In the genomic region with DNA sequence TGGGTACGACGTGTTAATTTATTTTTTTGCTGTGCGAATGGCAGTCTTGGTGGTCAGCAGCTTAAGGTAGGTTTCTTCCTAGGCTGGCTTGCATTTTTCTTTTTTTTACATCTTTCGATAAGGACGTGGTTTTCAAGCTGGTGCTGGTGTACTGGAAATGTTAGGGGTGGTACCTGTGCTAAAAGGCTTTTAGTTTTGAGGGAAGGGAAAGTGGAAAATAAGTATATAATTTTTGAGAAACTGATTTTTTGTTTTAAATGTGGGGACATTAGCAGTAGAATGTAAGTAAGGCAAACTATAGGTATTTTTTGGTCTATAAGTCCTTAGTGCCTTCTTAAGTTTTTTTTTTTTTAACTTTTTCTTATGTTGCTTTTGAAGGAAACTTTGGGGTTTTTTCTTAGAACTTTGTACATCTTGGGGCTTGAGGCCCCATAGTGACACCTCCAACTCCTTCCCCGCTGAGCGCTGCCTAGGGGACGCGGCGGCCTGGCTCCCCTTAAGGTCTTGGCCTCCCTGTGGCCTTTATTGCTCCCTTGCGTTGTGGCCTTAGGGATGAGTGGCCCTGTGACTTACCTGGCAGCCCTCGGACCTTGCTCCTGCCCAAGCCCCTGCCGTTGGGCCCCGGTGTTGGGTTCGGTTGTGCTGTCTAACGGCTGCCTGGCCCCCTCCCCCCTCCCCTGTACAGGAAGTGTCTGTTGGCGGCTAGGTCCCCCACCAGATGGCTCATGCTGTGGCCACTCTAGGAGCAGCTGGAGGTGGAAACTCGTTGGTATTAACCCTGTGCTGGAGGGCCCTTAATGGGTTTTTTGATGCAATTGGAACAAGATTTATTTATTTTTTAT, we compare ENCODE assay signal across 1 cellular context.
TF ChIP-seq lines count a peak whose summit lies in the region.

No MANE protein-coding gene starts in this region.

TF ChIP-seq in K562, 482 proteins besides CTCF, POLR2A, EP300 and RAD21 (continued from another document and continues in another):
- TF ChIP-seq THRB (CRISPR knock-in tag; conservative IDR thresholded peaks at IDR 0.05) = 0 out of 2 replicates have a peak, but pooled peaks have one; percentile 32
- TF ChIP-seq PKNOX1 (IDR thresholded peaks at IDR 0.05) = peak; percentile 41; the same call in 1 of the 2 replicates
- TF ChIP-seq ZNF274 (IDR thresholded peaks at IDR 0.05; ENCODE audit: borderline replicate concordance, low read depth, low read length) = no peak
- peak; percentile 65 for TF ChIP-seq CTCFL (IDR thresholded peaks at IDR 0.05; ENCODE audit: borderline replicate concordance, insufficient read depth, low read depth, low read length, poor library complexity, severe bottlenecking)
- peak; percentile 94 for TF ChIP-seq GABPA (tag; conservative IDR thresholded peaks at IDR 0.05; ENCODE audit: low read depth)
- TF ChIP-seq GTF2F1 (IDR thresholded peaks at IDR 0.05; ENCODE audit: low read depth, low read length) = peak; percentile 48; the same call in 1 of the 2 replicates
- no peak for TF ChIP-seq EWSR1 (IDR thresholded peaks at IDR 0.05; ENCODE audit: borderline replicate concordance, low read depth, partially characterized antibody)
- TF ChIP-seq ZNF764 (CRISPR knock-in tag; IDR thresholded peaks at IDR 0.05; ENCODE audit: low read depth) = no peak
- TF ChIP-seq ZNF707 (CRISPR knock-in tag; conservative IDR thresholded peaks at IDR 0.05) = no peak
- TF ChIP-seq, protein P1, sequence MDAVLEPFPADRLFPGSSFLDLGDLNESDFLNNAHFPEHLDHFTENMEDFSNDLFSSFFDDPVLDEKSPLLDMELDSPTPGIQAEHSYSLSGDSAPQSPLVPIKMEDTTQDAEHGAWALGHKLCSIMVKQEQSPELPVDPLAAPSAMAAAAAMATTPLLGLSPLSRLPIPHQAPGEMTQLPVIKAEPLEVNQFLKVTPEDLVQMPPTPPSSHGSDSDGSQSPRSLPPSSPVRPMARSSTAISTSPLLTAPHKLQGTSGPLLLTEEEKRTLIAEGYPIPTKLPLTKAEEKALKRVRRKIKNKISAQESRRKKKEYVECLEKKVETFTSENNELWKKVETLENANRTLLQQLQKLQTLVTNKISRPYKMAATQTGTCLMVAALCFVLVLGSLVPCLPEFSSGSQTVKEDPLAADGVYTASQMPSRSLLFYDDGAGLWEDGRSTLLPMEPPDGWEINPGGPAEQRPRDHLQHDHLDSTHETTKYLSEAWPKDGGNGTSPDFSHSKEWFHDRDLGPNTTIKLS (IDR thresholded peaks at IDR 0.05; ENCODE audit: borderline replicate concordance, low read depth) = peak; percentile 89; the same call in 1 of the 2 replicates
- TF ChIP-seq ARNT (IDR thresholded peaks at IDR 0.05) = peak in 1 of 2 experiments; percentile 68; a peak in 2 of 4 replicates
- TF ChIP-seq GABPB1 (CRISPR knock-in tag; IDR thresholded peaks at IDR 0.05) = peak; percentile 95
- TF ChIP-seq, protein P2, sequence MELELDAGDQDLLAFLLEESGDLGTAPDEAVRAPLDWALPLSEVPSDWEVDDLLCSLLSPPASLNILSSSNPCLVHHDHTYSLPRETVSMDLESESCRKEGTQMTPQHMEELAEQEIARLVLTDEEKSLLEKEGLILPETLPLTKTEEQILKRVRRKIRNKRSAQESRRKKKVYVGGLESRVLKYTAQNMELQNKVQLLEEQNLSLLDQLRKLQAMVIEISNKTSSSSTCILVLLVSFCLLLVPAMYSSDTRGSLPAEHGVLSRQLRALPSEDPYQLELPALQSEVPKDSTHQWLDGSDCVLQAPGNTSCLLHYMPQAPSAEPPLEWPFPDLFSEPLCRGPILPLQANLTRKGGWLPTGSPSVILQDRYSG (tag; conservative IDR thresholded peaks at IDR 0.05; ENCODE audit: low read depth) = no peak
- 0 out of 2 replicates have a peak, but pooled peaks have one; percentile 56 for TF ChIP-seq ZKSCAN1 (IDR thresholded peaks at IDR 0.05; ENCODE audit: low read depth, low read length)
- TF ChIP-seq ZSCAN32 (CRISPR knock-in tag; IDR thresholded peaks at IDR 0.05) = no peak
- TF ChIP-seq, protein P3, sequence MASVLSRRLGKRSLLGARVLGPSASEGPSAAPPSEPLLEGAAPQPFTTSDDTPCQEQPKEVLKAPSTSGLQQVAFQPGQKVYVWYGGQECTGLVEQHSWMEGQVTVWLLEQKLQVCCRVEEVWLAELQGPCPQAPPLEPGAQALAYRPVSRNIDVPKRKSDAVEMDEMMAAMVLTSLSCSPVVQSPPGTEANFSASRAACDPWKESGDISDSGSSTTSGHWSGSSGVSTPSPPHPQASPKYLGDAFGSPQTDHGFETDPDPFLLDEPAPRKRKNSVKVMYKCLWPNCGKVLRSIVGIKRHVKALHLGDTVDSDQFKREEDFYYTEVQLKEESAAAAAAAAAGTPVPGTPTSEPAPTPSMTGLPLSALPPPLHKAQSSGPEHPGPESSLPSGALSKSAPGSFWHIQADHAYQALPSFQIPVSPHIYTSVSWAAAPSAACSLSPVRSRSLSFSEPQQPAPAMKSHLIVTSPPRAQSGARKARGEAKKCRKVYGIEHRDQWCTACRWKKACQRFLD (CRISPR knock-in tag; IDR thresholded peaks at IDR 0.05) = peak; percentile 73; the same call in 1 of the 2 replicates
- no peak for TF ChIP-seq COPS2 (conservative IDR thresholded peaks at IDR 0.05)
- no peak for TF ChIP-seq HINFP (tag; conservative IDR thresholded peaks at IDR 0.05; ENCODE audit: low read depth)
- no peak for TF ChIP-seq ZNF586 (CRISPR knock-in tag; conservative IDR thresholded peaks at IDR 0.05)
- no peak for TF ChIP-seq E2F5 (CRISPR knock-in tag; IDR thresholded peaks at IDR 0.05)
- TF ChIP-seq CBFA2T2 (conservative IDR thresholded peaks at IDR 0.05) = peak; percentile 23; the same call in 1 of the 2 replicates
- 0 out of 2 replicates have a peak, but pooled peaks have one; percentile 52 for TF ChIP-seq CHCHD3 (CRISPR knock-in tag; IDR thresholded peaks at IDR 0.05)
- TF ChIP-seq MYBL2 (IDR thresholded peaks at IDR 0.05; ENCODE audit: low read depth) = peak; percentile 90
- TF ChIP-seq MYBL2 (CRISPR knock-in tag; IDR thresholded peaks at IDR 0.05; ENCODE audit: borderline replicate concordance) = no peak
- no peak for TF ChIP-seq ZNF316 (IDR thresholded peaks at IDR 0.05)
- TF ChIP-seq, protein P4, sequence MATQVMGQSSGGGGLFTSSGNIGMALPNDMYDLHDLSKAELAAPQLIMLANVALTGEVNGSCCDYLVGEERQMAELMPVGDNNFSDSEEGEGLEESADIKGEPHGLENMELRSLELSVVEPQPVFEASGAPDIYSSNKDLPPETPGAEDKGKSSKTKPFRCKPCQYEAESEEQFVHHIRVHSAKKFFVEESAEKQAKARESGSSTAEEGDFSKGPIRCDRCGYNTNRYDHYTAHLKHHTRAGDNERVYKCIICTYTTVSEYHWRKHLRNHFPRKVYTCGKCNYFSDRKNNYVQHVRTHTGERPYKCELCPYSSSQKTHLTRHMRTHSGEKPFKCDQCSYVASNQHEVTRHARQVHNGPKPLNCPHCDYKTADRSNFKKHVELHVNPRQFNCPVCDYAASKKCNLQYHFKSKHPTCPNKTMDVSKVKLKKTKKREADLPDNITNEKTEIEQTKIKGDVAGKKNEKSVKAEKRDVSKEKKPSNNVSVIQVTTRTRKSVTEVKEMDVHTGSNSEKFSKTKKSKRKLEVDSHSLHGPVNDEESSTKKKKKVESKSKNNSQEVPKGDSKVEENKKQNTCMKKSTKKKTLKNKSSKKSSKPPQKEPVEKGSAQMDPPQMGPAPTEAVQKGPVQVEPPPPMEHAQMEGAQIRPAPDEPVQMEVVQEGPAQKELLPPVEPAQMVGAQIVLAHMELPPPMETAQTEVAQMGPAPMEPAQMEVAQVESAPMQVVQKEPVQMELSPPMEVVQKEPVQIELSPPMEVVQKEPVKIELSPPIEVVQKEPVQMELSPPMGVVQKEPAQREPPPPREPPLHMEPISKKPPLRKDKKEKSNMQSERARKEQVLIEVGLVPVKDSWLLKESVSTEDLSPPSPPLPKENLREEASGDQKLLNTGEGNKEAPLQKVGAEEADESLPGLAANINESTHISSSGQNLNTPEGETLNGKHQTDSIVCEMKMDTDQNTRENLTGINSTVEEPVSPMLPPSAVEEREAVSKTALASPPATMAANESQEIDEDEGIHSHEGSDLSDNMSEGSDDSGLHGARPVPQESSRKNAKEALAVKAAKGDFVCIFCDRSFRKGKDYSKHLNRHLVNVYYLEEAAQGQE (CRISPR knock-in tag; IDR thresholded peaks at IDR 0.05; ENCODE audit: low read depth) = peak; percentile 62; the same call in 1 of the 2 replicates
- peak; percentile 50; the same call in 1 of the 2 replicates for TF ChIP-seq SP1 (CRISPR knock-in tag; IDR thresholded peaks at IDR 0.05)
- no peak for TF ChIP-seq BCL6 (CRISPR knock-in tag; IDR thresholded peaks at IDR 0.05)
- no peak for TF ChIP-seq ZNF354B (CRISPR knock-in tag; IDR thresholded peaks at IDR 0.05)
- TF ChIP-seq, protein P5, sequence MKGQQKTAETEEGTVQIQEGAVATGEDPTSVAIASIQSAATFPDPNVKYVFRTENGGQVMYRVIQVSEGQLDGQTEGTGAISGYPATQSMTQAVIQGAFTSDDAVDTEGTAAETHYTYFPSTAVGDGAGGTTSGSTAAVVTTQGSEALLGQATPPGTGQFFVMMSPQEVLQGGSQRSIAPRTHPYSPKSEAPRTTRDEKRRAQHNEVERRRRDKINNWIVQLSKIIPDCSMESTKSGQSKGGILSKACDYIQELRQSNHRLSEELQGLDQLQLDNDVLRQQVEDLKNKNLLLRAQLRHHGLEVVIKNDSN (CRISPR knock-in tag; IDR thresholded peaks at IDR 0.05) = no peak
- TF ChIP-seq ZNF77 (CRISPR knock-in tag; IDR thresholded peaks at IDR 0.05) = no peak
- peak; percentile 90 for TF ChIP-seq FOXM1 (IDR thresholded peaks at IDR 0.05; ENCODE audit: low read depth)
- peak; percentile 76; the same call in 1 of the 2 replicates for TF ChIP-seq FOXM1 (CRISPR knock-in tag; IDR thresholded peaks at IDR 0.05; ENCODE audit: low read depth)
- peak; percentile 59 for TF ChIP-seq NFIC (IDR thresholded peaks at IDR 0.05)
- TF ChIP-seq ZNF76 (CRISPR knock-in tag; IDR thresholded peaks at IDR 0.05; ENCODE audit: borderline replicate concordance) = no peak
- TF ChIP-seq CBX5 (IDR thresholded peaks at IDR 0.05; ENCODE audit: borderline replicate concordance, low read depth) = peak; percentile 52; the same call in 1 of the 2 replicates
